ENCODE assay signal across 20 cellular contexts in the genomic region with DNA sequence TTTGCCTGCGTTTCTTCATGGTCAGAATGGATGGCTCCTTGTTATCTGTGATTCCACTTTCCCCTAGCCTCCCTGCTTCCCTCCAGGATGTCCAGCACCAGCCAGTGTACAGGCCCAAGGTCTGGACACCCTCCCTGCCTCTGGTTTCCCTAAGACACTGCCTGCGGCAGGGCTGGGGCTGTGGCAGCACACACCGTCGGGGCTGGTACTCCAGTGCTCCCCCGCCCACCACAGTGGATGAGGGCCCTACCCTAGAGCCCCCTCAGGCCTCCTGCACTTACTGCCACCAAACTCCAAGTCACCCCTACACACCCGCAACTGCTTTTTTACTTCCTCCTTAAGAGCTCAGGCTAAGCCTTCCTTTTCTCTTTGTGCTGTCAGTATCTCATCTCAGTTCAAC. TPM values are rescaled to one million over a fixed set of nuclear protein-coding genes. Genes with fewer than 3 reads are reported as not detected.
"Had no signal": no experiment of that assay in that cellular context is flagged by ENCODE, and none has a peak within 500 bp of the region (broad histone marks: within the 10 kb centered on the region; RNA-seq: fewer than 3 reads in every experiment).

No MANE protein-coding gene starts in this region.

- DNase-seq: activated CD4-positive, alpha-beta memory T cell treated with anti-CD3 and anti-CD28 coated beads for 36 hours; activated CD4-positive, alpha-beta T cell treated with anti-CD3 and anti-CD28 coated beads for 36 hours; activated naive CD4-positive, alpha-beta T cell; activated naive CD8-positive, alpha-beta T cell treated with anti-CD3 and anti-CD28 coated beads, Interleukin-2, amount 10 ng/mL, durations not matched to agents 7 days and 5 days; activated T-cell treated with anti-CD3 and anti-CD28 coated beads for 4 hours; amygdala; body of pancreas; caudate nucleus; dorsolateral prefrontal cortex; endodermal cell; erythroblast; heart right ventricle; mesenchymal stem cell; mucosa of descending colon; naive B cell; sigmoid colon; stimulated activated naive CD4-positive, alpha-beta T cell treated with Interleukin-2 at 50 U/mL for 16 hours; transverse colon had no signal

- H3K27me3 ChIP-seq: body of pancreas, dorsolateral prefrontal cortex, gastroesophageal sphincter, heart right ventricle, sigmoid colon, transverse colon had no signal

- H3K9me3 Mint-ChIP-seq: activated CD4-positive, alpha-beta memory T cell treated with anti-CD3 and anti-CD28 coated beads for 36 hours; activated naive CD8-positive, alpha-beta T cell treated with anti-CD3 and anti-CD28 coated beads, Interleukin-2, amount 10 ng/mL, durations not matched to agents 7 days and 5 days; endodermal cell had no signal

- H3K9me3 ChIP-seq: body of pancreas, gastroesophageal sphincter, mucosa of descending colon, sigmoid colon, transverse colon had no signal

- H3K27ac ChIP-seq: body of pancreas, dorsolateral prefrontal cortex, gastroesophageal sphincter, heart right ventricle had no signal

- H3K27me3 Mint-ChIP-seq: activated CD4-positive, alpha-beta memory T cell treated with anti-CD3 and anti-CD28 coated beads for 36 hours had no signal

- H3K27ac Mint-ChIP-seq: activated CD4-positive, alpha-beta memory T cell treated with anti-CD3 and anti-CD28 coated beads for 36 hours; activated CD4-positive, alpha-beta T cell treated with anti-CD3 and anti-CD28 coated beads for 36 hours; activated naive CD8-positive, alpha-beta T cell treated with anti-CD3 and anti-CD28 coated beads, Interleukin-2, amount 10 ng/mL, durations not matched to agents 7 days and 5 days; endodermal cell had no signal

- H3K36me3 Mint-ChIP-seq: activated CD4-positive, alpha-beta memory T cell treated with anti-CD3 and anti-CD28 coated beads for 36 hours; activated naive CD8-positive, alpha-beta T cell treated with anti-CD3 and anti-CD28 coated beads, Interleukin-2, amount 10 ng/mL, durations not matched to agents 7 days and 5 days; naive B cell had no signal

- H3K4me3 Mint-ChIP-seq: activated CD4-positive, alpha-beta memory T cell treated with anti-CD3 and anti-CD28 coated beads for 36 hours; activated CD4-positive, alpha-beta T cell treated with anti-CD3 and anti-CD28 coated beads for 36 hours; activated naive CD8-positive, alpha-beta T cell treated with anti-CD3 and anti-CD28 coated beads, Interleukin-2, amount 10 ng/mL, durations not matched to agents 7 days and 5 days; endodermal cell; naive B cell had no signal

- ATAC-seq: activated CD4-positive, alpha-beta T cell treated with anti-CD3 and anti-CD28 coated beads for 36 hours; body of pancreas; heart right ventricle; mucosa of descending colon had no signal

- H3K36me3 ChIP-seq: gastroesophageal sphincter, heart right ventricle, sigmoid colon, transverse colon had no signal

- H3K4me1 ChIP-seq: body of pancreas, heart right ventricle, transverse colon had no signal

- H3K4me1 Mint-ChIP-seq: activated CD4-positive, alpha-beta T cell treated with anti-CD3 and anti-CD28 coated beads for 36 hours; activated naive CD8-positive, alpha-beta T cell treated with anti-CD3 and anti-CD28 coated beads, Interleukin-2, amount 10 ng/mL, durations not matched to agents 7 days and 5 days; endodermal cell; naive B cell had no signal

- H3K4me3 ChIP-seq: body of pancreas, dorsolateral prefrontal cortex, gastroesophageal sphincter, heart right ventricle, mucosa of descending colon, sigmoid colon, transverse colon had no signal

RNA-seq across cellular contexts. Expression of a gene that starts 28.9 kb away (rescaled TPM):
- total RNA-seq: activated CD4-positive, alpha-beta memory T cell treated with anti-CD3 and anti-CD28 coated beads for 36 hours; activated CD4-positive, alpha-beta T cell treated with anti-CD3 and anti-CD28 coated beads for 36 hours; activated naive CD8-positive, alpha-beta T cell treated with anti-CD3 and anti-CD28 coated beads, Interleukin-2, amount 10 ng/mL, durations not matched to agents 7 days and 5 days; T-helper 2 cell treated with Interferon-gamma antibody and Interleukin-4, amounts not matched to agents 100 ng/mL and 5 ng/mL, for 36 hours had no signal

RNA-seq across cellular contexts. Expression of a gene that starts 29.1 kb away (rescaled TPM):
- total RNA-seq: activated naive CD8-positive, alpha-beta T cell treated with anti-CD3 and anti-CD28 coated beads, Interleukin-2, amount 10 ng/mL, durations not matched to agents 7 days and 5 days; gastroesophageal sphincter had no signal
- polyA plus RNA-seq: heart right ventricle had no signal
